16 cellular contexts compared by ENCODE assay signal in the genomic region with DNA sequence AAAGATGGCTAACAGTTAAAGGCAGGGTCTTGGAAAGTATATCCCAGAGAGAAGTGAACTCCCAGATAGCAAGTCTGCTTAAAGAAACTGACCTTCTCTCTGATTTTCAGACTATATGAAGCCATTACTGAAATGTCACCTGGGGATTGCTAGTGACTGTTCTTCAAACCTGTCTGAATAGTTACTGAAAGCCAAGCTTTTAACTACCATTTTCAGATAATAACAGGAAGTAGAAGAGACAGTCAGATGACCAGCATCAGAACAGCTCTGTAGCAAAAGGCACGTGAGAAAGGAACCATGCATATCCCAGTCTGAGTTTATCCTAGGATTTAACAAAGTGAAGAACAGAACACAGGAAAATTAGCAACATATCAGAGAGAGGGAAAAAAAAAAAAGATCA.
DNase-seq lines count a peak whose midpoint lies in the region; ATAC-seq and TF ChIP-seq lines count a peak whose summit lies in the region.
"Had no signal": no experiment of that assay in that cellular context is flagged by ENCODE, and none has a peak within 500 bp of the region (broad histone marks: within the 10 kb centered on the region; RNA-seq: fewer than 3 reads in every experiment).

No MANE protein-coding gene starts in this region.

- H2AFZ ChIP-seq in PC-3 (ENCODE audit: low read length) (no peak overlapping the region), hepatocyte (no peak overlapping the region)

- no peaks in the 10 kb centered on the region for H3K79me2 ChIP-seq in PC-3 (ENCODE audit: low read length)
- no peaks in the 10 kb centered on the region for H3K79me2 ChIP-seq in hepatocyte

- DNase-seq in CD1c-positive myeloid dendritic cell (ENCODE audit: extremely low spot score) (peak; percentile 4), PC-3 (no peak), hepatocyte (ENCODE audit: low spot score) (no peak), MCF 10A (ENCODE audit: unreplicated experiment) (no peak), CD14-positive monocyte (ENCODE audit: low spot score) (no peak), omental fat pad (ENCODE audit: low spot score) (no peak), esophagus squamous epithelium (lab: John Stamatoyannopoulos, UW) (no peak)
- DNase-seq: C1 segment of cervical spinal cord, GF-D8, H9, NCI-H1105 treated with DMSO at 0.1 percent for 48 hours, NCI-H524 treated with DMSO at 0.1 percent for 48 hours had no signal

- H3K27me3 Mint-ChIP-seq in MCF 10A (ENCODE audit: insufficient read depth, unreplicated experiment) (no peaks in the 10 kb centered on the region), CD14-positive monocyte (ENCODE audit: low read depth in 3 of 3) (peaks cover 0 to 2% (median 0%) of the 10 kb centered on the region in 3 donors)

- H3K9ac ChIP-seq in PC-3 (ENCODE audit: low read length): peak overlapping the region; percentile 64
- H3K9ac ChIP-seq: KMS-11 had no signal

- H3K4me3 Mint-ChIP-seq in MCF 10A (ENCODE audit: unreplicated experiment) (no peak overlapping the region), CD14-positive monocyte (no peak overlapping the region)
- H3K4me3 Mint-ChIP-seq: H9 had no signal

- no peaks in the 10 kb centered on the region for H3K4me1 Mint-ChIP-seq in MCF 10A (ENCODE audit: insufficient read depth, unreplicated experiment)
- H3K4me1 Mint-ChIP-seq in CD14-positive monocyte: no peaks in the 10 kb centered on the region
- H3K4me1 Mint-ChIP-seq: H9 had no signal

- peak; percentile 56 for ATAC-seq in GM18867 (IDR thresholded peaks at IDR 0.05; ENCODE audit: unreplicated experiment)
- no peak for ATAC-seq in PC-3
- no peak for ATAC-seq in omental fat pad (ENCODE audit: low FRiP score)
- ATAC-seq: SK-N-SH treated with all-trans-retinoic acid at 6 μM for 48 hours had no signal

- BruUV-seq in PC-3 (replicated peaks; lab: Mats Ljungman, UMichigan) (TSS peak; percentile 49), MCF 10A (replicated peaks; lab: Mats Ljungman, UMichigan) (no TSS peak)

- CTCF ChIA-PET in PC-3 (lab: Charles Lee) (no interaction called here), MCF 10A (lab: Yijun Ruan, JAX) (interaction anchor here (0.5 to 1.6 kb wide), 4 partner anchors 67 to 372 kb away, joined by 3 to 7 read pairs (median 4); no protein-coding TSS in a partner anchor)

- no peak overlapping the region for H3K27ac Mint-ChIP-seq in MCF 10A (ENCODE audit: low read depth, unreplicated experiment)
- no peak overlapping the region for H3K27ac Mint-ChIP-seq in CD14-positive monocyte
- H3K27ac Mint-ChIP-seq: H9 had no signal

- TF ChIP-seq POLR2A in esophagus squamous epithelium (IDR thresholded peaks at IDR 0.05): no peak

- intact Hi-C loops in PC-3 (cut with micrococcal nuclease): loop anchor here (5.0 to 10.0 kb wide), 4 partner anchors 229 to 1032 kb away; partner anchors contain the start of gene GHR
- intact Hi-C loops in MCF 10A (cut with micrococcal nuclease): loop anchor here (10.0 kb wide), 1 partner anchor 372 kb away; no protein-coding TSS in a partner anchor
- intact Hi-C loops in CD14-positive monocyte (cut with micrococcal nuclease): loop anchor here in 1 of 2 donors (5.0 kb wide), 1 partner anchor 1029 kb away; no protein-coding TSS in a partner anchor
- intact Hi-C loops in esophagus squamous epithelium (cut with DNase I): loop anchor here (10.0 kb wide), 1 partner anchor 302 kb away; no protein-coding TSS in a partner anchor

- H3K36me3 Mint-ChIP-seq in MCF 10A (ENCODE audit: insufficient read depth, unreplicated experiment) (no peaks in the 10 kb centered on the region), CD14-positive monocyte (no peaks in the 10 kb centered on the region)

- H3K9me2 ChIP-seq in PC-3 (replicated peaks; ENCODE audit: low read length): no peaks in the 10 kb centered on the region; the same call in 1 of the 2 replicates
- H3K9me2 ChIP-seq in hepatocyte (replicated peaks; ENCODE audit: insufficient read depth): no peaks in the 10 kb centered on the region

- H4K20me1 ChIP-seq in PC-3 (ENCODE audit: low read length) (no peaks in the 10 kb centered on the region), hepatocyte (ENCODE audit: insufficient read depth, poor library complexity, severe bottlenecking) (no peaks in the 10 kb centered on the region)

- H3K9me3 ChIP-seq in PC-3 (ENCODE audit: low read length): no peaks in the 10 kb centered on the region
- H3K9me3 ChIP-seq in hepatocyte (ENCODE audit: low read depth): no peaks in the 10 kb centered on the region
- H3K9me3 ChIP-seq in esophagus squamous epithelium: no peaks in the 10 kb centered on the region
- H3K9me3 ChIP-seq: Peyer's patch had no signal

- TF ChIP-seq CTCF in PC-3 (conservative IDR thresholded peaks at IDR 0.05; ENCODE audit: low read depth, low read length) (no peak), hepatocyte (IDR thresholded peaks at IDR 0.05; ENCODE audit: poor library complexity) (no peak), MCF 10A (IDR thresholded peaks at IDR 0.05; ENCODE audit: unreplicated experiment) (no peak), CD14-positive monocyte (IDR thresholded peaks at IDR 0.05) (no peak), omental fat pad (IDR thresholded peaks at IDR 0.05) (no peak), esophagus squamous epithelium (IDR thresholded peaks at IDR 0.05) (no peak)

- H3K36me3 ChIP-seq in PC-3 (ENCODE audit: low read depth, low read length) (no peaks in the 10 kb centered on the region), hepatocyte (replicated peaks; ENCODE audit: insufficient read depth, low read depth) (no peaks in the 10 kb centered on the region), esophagus squamous epithelium (no peaks in the 10 kb centered on the region)
- H3K36me3 ChIP-seq: Peyer's patch had no signal

- H3K9me3 Mint-ChIP-seq in MCF 10A (ENCODE audit: unreplicated experiment) (no peaks in the 10 kb centered on the region), CD14-positive monocyte (no peaks in the 10 kb centered on the region)
- H3K9me3 Mint-ChIP-seq: H9 had no signal

- peaks cover 20% of the 10 kb centered on the region for H3K4me1 ChIP-seq in PC-3 (ENCODE audit: insufficient read depth, low read length)
- peaks cover 12% of the 10 kb centered on the region for H3K4me1 ChIP-seq in hepatocyte (ENCODE audit: insufficient read depth)
- peaks cover 0 to 8% (median 0%) of the 10 kb centered on the region in 3 donors for H3K4me1 ChIP-seq in esophagus squamous epithelium
- H3K4me1 ChIP-seq: Peyer's patch had no signal

- H3K4me2 ChIP-seq in PC-3 (ENCODE audit: low read length) (peak overlapping the region; percentile 51), hepatocyte (peak overlapping the region; percentile 23)
- H3K4me2 ChIP-seq: KMS-11 had no signal

- no peaks in the 10 kb centered on the region for H3F3A ChIP-seq in PC-3 (ENCODE audit: low read length, unreplicated experiment)

- 31% methylated on average over 1 of the region's 1 CpG for WGBS in hepatocyte (ENCODE audit: low lambda C conversion rate, missing lambda C conversion rate)
- WGBS in esophagus squamous epithelium, 2 donors: 53 to 54% methylated on average over 1 of the region's 1 CpG

- H3K27me3 ChIP-seq in PC-3 (ENCODE audit: low read length): no peaks in the 10 kb centered on the region
- H3K27me3 ChIP-seq in hepatocyte: no peaks in the 10 kb centered on the region
- H3K27me3 ChIP-seq in esophagus squamous epithelium: no peaks in the 10 kb centered on the region
- H3K27me3 ChIP-seq: Peyer's patch had no signal

- POLR2A ChIA-PET in PC-3 (lab: Charles Lee; ENCODE audit: unreplicated experiment): no interaction called here
- POLR2A ChIA-PET in MCF 10A (lab: Yijun Ruan, JAX): interaction anchor here (5.5 kb wide), 1 partner anchor 76 kb away, joined by 48 read pairs; the partner anchor contains the start of gene SELENOP

- H3K4me3 ChIP-seq in PC-3 (ENCODE audit: low read length) (no peak overlapping the region), hepatocyte (no peak overlapping the region), esophagus squamous epithelium (no peak overlapping the region)
- H3K4me3 ChIP-seq: Peyer's patch had no signal

- H3K27ac ChIP-seq in PC-3 (ENCODE audit: low read length) (peak overlapping the region; percentile 81), hepatocyte (peak overlapping the region; percentile 90), esophagus squamous epithelium (no peak overlapping the region)
- H3K27ac ChIP-seq: KMS-11 had no signal

Comparison
In these comparisons a context has a peak if more than half of its experiments do, and no peak if none do; other contexts are left out.
1. H3K27ac ChIP-seq: peak in PC-3 (single experiment) and hepatocyte (single experiment); none in esophagus squamous epithelium (0 of 4).